ENCODE assay signal across 2 cellular contexts in genomic region chr4:20552004-20552403, GRCh38.
TF ChIP-seq lines count a peak whose summit lies in the region.

No MANE protein-coding gene starts in this region.

TF ChIP-seq in GM23338, 12 proteins besides CTCF, POLR2A, EP300 and RAD21 (continued from another document):
- TF ChIP-seq ZNF462 (CRISPR knock-in tag; IDR thresholded peaks at IDR 0.05) (no peak), STAT1 (IDR thresholded peaks at IDR 0.05; ENCODE audit: unreplicated experiment) (no peak), CREB1 (CRISPR knock-in tag; IDR thresholded peaks at IDR 0.05; ENCODE audit: low read depth) (no peak), POLR2AphosphoS5 (IDR thresholded peaks at IDR 0.05; ENCODE audit: low read depth) (no peak), EZH2phosphoT487 (IDR thresholded peaks at IDR 0.05; ENCODE audit: unreplicated experiment) (no peak), REST (IDR thresholded peaks at IDR 0.05; ENCODE audit: unreplicated experiment) (no peak), NANOG (IDR thresholded peaks at IDR 0.05; ENCODE audit: borderline replicate concordance) (no peak), ZNF114 (CRISPR knock-in tag; IDR thresholded peaks at IDR 0.05) (no peak), ETS1 (IDR thresholded peaks at IDR 0.05) (no peak)

TF ChIP-seq in IMR-90, 13 proteins besides CTCF, POLR2A, EP300 and RAD21 (continued from another document):
- TF ChIP-seq ELK1 (IDR thresholded peaks at IDR 0.05; ENCODE audit: borderline replicate concordance, low read depth, low read length) (no peak), SMC3 (IDR thresholded peaks at IDR 0.05; ENCODE audit: low read depth, low read length) (no peak), MAZ (IDR thresholded peaks at IDR 0.05; ENCODE audit: borderline replicate concordance, low read depth, low read length) (no peak), MXI1 (IDR thresholded peaks at IDR 0.05; ENCODE audit: borderline replicate concordance, low read depth, low read length) (no peak), CHD1 (IDR thresholded peaks at IDR 0.05; ENCODE audit: low read depth, low read length) (no peak), USF2 (IDR thresholded peaks at IDR 0.05; ENCODE audit: low read depth, low read length) (no peak), NFE2L2 (IDR thresholded peaks at IDR 0.05; ENCODE audit: low read depth, low read length) (no peak), RCOR1 (IDR thresholded peaks at IDR 0.05; ENCODE audit: insufficient replicate concordance, low read length) (no peak)
